Comparison of ENCODE assay signal across 34 cellular contexts in the genomic region with DNA sequence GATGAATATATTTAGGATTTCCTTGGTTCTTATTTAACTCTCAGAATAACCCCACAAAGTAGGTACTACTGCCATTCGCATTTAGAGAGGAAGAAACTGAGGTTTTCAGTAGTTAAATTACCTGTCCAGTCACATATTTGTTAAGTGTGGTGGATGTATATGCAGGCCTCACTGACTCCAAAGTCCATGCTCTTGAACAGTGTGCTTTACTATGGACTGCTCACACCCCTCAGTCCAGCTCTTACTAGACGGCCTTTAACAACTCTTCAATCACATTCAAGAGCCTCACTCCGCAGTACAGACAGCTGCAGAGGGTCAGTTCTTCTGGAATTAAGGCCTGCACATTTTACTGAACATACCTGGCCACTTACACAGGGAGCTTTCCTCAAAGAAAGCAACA.
"Had no signal": no experiment of that assay in that cellular context is flagged by ENCODE, and none has a peak within 500 bp of the region (broad histone marks: within the 10 kb centered on the region; RNA-seq: fewer than 3 reads in every experiment).

No MANE protein-coding gene starts in this region.

- ATAC-seq: activated naive CD4-positive, alpha-beta T cell treated with anti-CD3 and anti-CD28 coated beads, Interleukin-2, amount 50 U/mL, for 72 hours; activated naive CD8-positive, alpha-beta T cell treated with anti-CD3 and anti-CD28 coated beads, Interleukin-2, amount 50 U/mL, for 24 hours; activated T-cell treated with anti-CD3 and anti-CD28 coated beads, Interleukin-2, amount 50 U/mL, for 4 hours; activated T-cell treated with anti-CD3 and anti-CD28 coated beads, Interleukin-2, amount 50 U/mL, for 72 hours; activated T-helper 17 cell treated with anti-CD3 and anti-CD28 coated beads, Interleukin-2, amount 50 U/mL, for 72 hours; body of pancreas had no signal

- FAIRE-seq: astrocyte, bronchial epithelial cell had no signal

- H3K36me3 ChIP-seq: adrenal gland, ascending aorta, brain microvascular endothelial cell, breast epithelium, cardiac muscle cell had no signal

- DNase-seq: activated effector memory CD4-positive, alpha-beta T cell treated with anti-CD3 and anti-CD28 coated beads, Interleukin-2, amount 50 U/mL, for 16 hours; activated effector memory CD4-positive, alpha-beta T cell treated with Interleukin-2 at 50 U/mL for 16 hours; activated gamma-delta T cell; activated gamma-delta T cell treated with Interleukin-2 at 50 U/mL for 16 hours; activated naive CD4-positive, alpha-beta T cell; activated naive CD4-positive, alpha-beta T cell treated with anti-CD3 and anti-CD28 coated beads for 36 hours; activated naive CD4-positive, alpha-beta T cell treated with anti-CD3 and anti-CD28 coated beads, Interleukin-2, amount 10 ng/mL, durations not matched to agents 7 days and 5 days; activated naive CD4-positive, alpha-beta T cell treated with anti-CD3 and anti-CD28 coated beads, Interleukin-2, amount 50 U/mL, for 16 hours; activated naive CD4-positive, alpha-beta T cell treated with Interleukin-2 at 50 U/mL for 16 hours; activated naive CD8-positive, alpha-beta T cell treated with anti-CD3 and anti-CD28 coated beads for 36 hours; activated naive CD8-positive, alpha-beta T cell treated with anti-CD3 and anti-CD28 coated beads, Interleukin-2, amount 10 ng/mL, durations not matched to agents 7 days and 5 days; activated naive CD8-positive, alpha-beta T cell treated with anti-CD3 and anti-CD28 coated beads, Interleukin-2, amount 50 U/mL, for 24 hours; activated T-cell treated with anti-CD3 and anti-CD28 coated beads, Interleukin-2, amount 50 U/mL, for 1 hour; activated T-cell treated with anti-CD3 and anti-CD28 coated beads, Interleukin-2, amount 50 U/mL, for 24 hours; activated T-cell treated with anti-CD3 and anti-CD28 coated beads, Interleukin-2, amount 50 U/mL, for 4 hours; activated T-cell treated with anti-CD3 and anti-CD28 coated beads, Interleukin-2, amount 50 U/mL, for 48 hours; activated T-cell treated with anti-CD3 and anti-CD28 coated beads, Interleukin-2, amount 50 U/mL, for 72 hours; adrenal gland; amniotic stem cell; amygdala; anterior cingulate cortex; aorta; body of pancreas; brain microvascular endothelial cell; caudate nucleus; central memory CD4-positive, alpha-beta T cell; cerebellar nuclear complex had no signal

- H3K4me3 ChIP-seq: adrenal gland, ascending aorta, body of pancreas, breast epithelium, cardiac muscle cell had no signal

- H3K4me1 ChIP-seq: adrenal gland, ascending aorta, body of pancreas, breast epithelium had no signal

- H3K27me3 ChIP-seq: adrenal gland, ascending aorta, body of pancreas, brain microvascular endothelial cell, breast epithelium, cardiac muscle cell had no signal

- H3K27ac ChIP-seq: adrenal gland, ascending aorta, body of pancreas, brain microvascular endothelial cell, breast epithelium, cardiac muscle cell had no signal
